ENCODE assay signal across 8 cellular contexts in genomic region chr2:219571311-219572236, GRCh38.
DNase-seq lines count a peak whose midpoint lies in the region; ATAC-seq, FAIRE-seq and TF ChIP-seq lines count a peak whose summit lies in the region.

Gene OBSL1, minus strand, starts transcription at chr2:219571539. Its CDS starts 307 bp downstream, at chr2:219571232.

- peaks cover 0 to 1% of the 10 kb centered on the region in 2 donors for H3K27me3 ChIP-seq in muscle layer of colon (ENCODE audit: control insufficient read depth in 1 of 2, insufficient read depth in 2 of 2, low read length in 2 of 2)

- H3K4me3 ChIP-seq in muscle layer of colon (ENCODE audit: low read depth in 1 of 2, low read length in 2 of 2), result peak within 1 kb of the TSS; percentile 45 to 46

- H3K9ac ChIP-seq in muscle layer of colon (ENCODE audit: low read length), result no peak within 1 kb of the TSS

- H3K9me3 ChIP-seq in muscle layer of colon (ENCODE audit: low read length), result no peaks in the 10 kb centered on the region

- TF ChIP-seq CTCF in VCaP (conservative IDR thresholded peaks at IDR 0.05), result no peak

- no peak for ATAC-seq in HG02571 (IDR thresholded peaks at IDR 0.05; ENCODE audit: unreplicated experiment)

- H3K4me1 ChIP-seq in muscle layer of colon (ENCODE audit: insufficient read depth, low read length), result peaks cover 15% of the 10 kb centered on the region

- DNase-seq in EH (ENCODE audit: low read depth) (peak; percentile 83), NCI-H146 (lab: John Stamatoyannopoulos, UW) (peak; percentile 89), fibroblast of peridontal ligament (ENCODE audit: extremely low read depth) (peak; percentile 65), urothelium cell line (ENCODE audit: low spot score) (peak; percentile 86), GM19240 (ENCODE audit: insufficient read length, low spot score) (no peak)

- H3K27ac ChIP-seq in VCaP (peak within 1 kb of the TSS; percentile 89), muscle layer of colon (ENCODE audit: low read depth, low read length) (peak within 1 kb of the TSS; percentile 54)

- H3K36me3 ChIP-seq in muscle layer of colon (ENCODE audit: insufficient read depth, low read length), result peaks cover 9% of the 10 kb centered on the region

- peak; percentile 94 for FAIRE-seq in urothelium cell line (lab: Jason Lieb, UNC)
